Comparison of ENCODE assay signal across 31 cellular contexts in the genomic region with DNA sequence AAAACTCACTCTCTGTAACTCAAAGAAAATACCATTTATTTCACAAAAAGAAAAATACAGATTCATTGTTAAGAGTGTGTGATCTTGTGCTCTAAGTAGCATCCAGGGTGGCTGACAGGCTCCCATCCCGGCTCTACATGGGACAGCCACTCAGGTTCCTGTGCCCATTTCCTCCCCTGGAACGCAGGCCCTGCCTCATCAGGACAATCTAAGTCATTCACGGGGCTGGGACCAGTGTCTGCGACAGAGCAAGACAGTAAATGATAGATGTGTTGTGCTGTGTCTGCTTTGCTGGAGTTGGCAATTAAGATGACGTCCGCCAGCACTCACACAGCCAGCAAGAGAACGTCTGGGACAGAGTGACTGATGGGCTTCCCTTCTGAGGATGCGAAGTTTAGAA. TPM values are rescaled to one million over a fixed set of nuclear protein-coding genes. Genes with fewer than 3 reads are reported as not detected.
"Had no signal": no experiment of that assay in that cellular context is flagged by ENCODE, and none has a peak within 500 bp of the region (broad histone marks: within the 10 kb centered on the region; RNA-seq: fewer than 3 reads in every experiment).

No MANE protein-coding gene starts in this region.

- H3K36me3 ChIP-seq: neural progenitor cell had no signal

- H3K27me3 ChIP-seq: heart left ventricle, left lung, neural progenitor cell, neutrophil, tibial artery, upper lobe of right lung had no signal

- DNase-seq: heart left ventricle; immature natural killer cell; kidney; left colon; left lung; lower lobe of right lung; mammary epithelial cell; mesendoderm; naive B cell; natural killer cell; nephron progenitor cell; occipital lobe; right cardiac atrium; stimulated activated CD4-positive, alpha-beta T cell treated with anti-CD3 and anti-CD28 coated beads, Interleukin-4, amount 100 ng/mL, for 24 hours; stimulated activated naive CD4-positive, alpha-beta T cell; trophoblast cell; upper lobe of right lung had no signal

- H3K4me1 ChIP-seq: left lung, lower lobe of right lung, neural progenitor cell, parathyroid adenoma, upper lobe of right lung had no signal

- H3K4me3 ChIP-seq: heart left ventricle, left lung, lower lobe of right lung, neural progenitor cell, thoracic aorta, tibial artery, upper lobe of right lung had no signal

- H3K4me3 Mint-ChIP-seq: immature natural killer cell; mesothelial cell of epicardium; naive B cell; natural killer cell; nephron progenitor cell; neural progenitor cell; stimulated activated effector memory CD8-positive, alpha-beta T cell treated with anti-CD3 and anti-CD28 coated beads, Interleukin-12 subunit alpha, Interleukin-12 subunit beta, amount 100 ng/mL, for 72 hours; stimulated activated naive CD8-positive, alpha-beta T cell treated with anti-CD3 and anti-CD28 coated beads, Interleukin-15, Interleukin-2, amounts not matched to agents 100 ng/mL and 50 ng/mL, for 24 hours had no signal

- H3K9ac ChIP-seq: neural progenitor cell, parathyroid adenoma had no signal

- H3K4me1 Mint-ChIP-seq: immature natural killer cell; naive B cell; natural killer cell; neural progenitor cell; stimulated activated effector memory CD8-positive, alpha-beta T cell treated with anti-CD3 and anti-CD28 coated beads, Interleukin-12 subunit alpha, Interleukin-12 subunit beta, amount 100 ng/mL, for 72 hours had no signal

- H3K27ac ChIP-seq: left lung, lower lobe of right lung, neural progenitor cell, neutrophil, parathyroid adenoma, thoracic aorta, tibial artery, upper lobe of right lung had no signal

- H3K27ac Mint-ChIP-seq: immature natural killer cell; mesothelial cell of epicardium; natural killer cell; neural progenitor cell; progenitor cell of endocrine pancreas; stimulated activated effector memory CD8-positive, alpha-beta T cell treated with anti-CD3 and anti-CD28 coated beads, Interleukin-12 subunit alpha, Interleukin-12 subunit beta, amount 100 ng/mL, for 72 hours; stimulated activated naive CD8-positive, alpha-beta T cell treated with anti-CD3 and anti-CD28 coated beads, Interleukin-15, Interleukin-2, amounts not matched to agents 100 ng/mL and 50 ng/mL, for 24 hours had no signal

- H3K27me3 Mint-ChIP-seq: naive B cell; progenitor cell of endocrine pancreas; stimulated activated naive CD8-positive, alpha-beta T cell treated with anti-CD3 and anti-CD28 coated beads, Interleukin-15, Interleukin-2, amounts not matched to agents 100 ng/mL and 50 ng/mL, for 24 hours had no signal

- ATAC-seq: heart left ventricle; left colon; left lung; lower lobe of right lung; natural killer cell; right cardiac atrium; stimulated activated effector memory CD8-positive, alpha-beta T cell treated with anti-CD3 and anti-CD28 coated beads, Interleukin-12 subunit alpha, Interleukin-12 subunit beta, amount 100 ng/mL, for 72 hours; upper lobe of right lung had no signal

RNA-seq across cellular contexts. Expression of gene FAM209A, which starts 6.9 kb away (rescaled TPM):
- total RNA-seq: liver, occipital lobe, progenitor cell of endocrine pancreas, pulmonary artery endothelial cell, renal cortical epithelial cell, right cardiac atrium, skeletal muscle tissue, thoracic aorta had no signal

RNA-seq across cellular contexts. Expression of gene FAM209B, which starts 15.4 kb away (rescaled TPM):
- total RNA-seq: kidney, left colon, liver, mammary epithelial cell, mesothelial cell of epicardium, occipital lobe, osteocyte, progenitor cell of endocrine pancreas, pulmonary artery endothelial cell, renal cortical epithelial cell, skeletal muscle tissue, thoracic aorta, upper lobe of right lung had no signal
